23 cellular contexts compared by ENCODE assay signal in genomic region chr6:117504478-117505144, GRCh38.
"Had no signal": no experiment of that assay in that cellular context is flagged by ENCODE, and none has a peak within 500 bp of the region (broad histone marks: within the 10 kb centered on the region; RNA-seq: fewer than 3 reads in every experiment).

No MANE protein-coding gene starts in this region.

- H3K4me1 Mint-ChIP-seq: activated CD4-positive, alpha-beta T cell treated with anti-CD3 and anti-CD28 coated beads, Interleukin-2, amount 10 ng/mL, durations not matched to agents 7 days and 5 days; immature natural killer cell; T-cell had no signal

- H3K27me3 ChIP-seq: dorsolateral prefrontal cortex, tibial artery had no signal

- ATAC-seq: activated CD4-positive, CD25-positive, alpha-beta regulatory T cell treated with anti-CD3 and anti-CD28 coated beads, Interleukin-2, amount 50 U/mL, for 24 hours; activated CD8-positive, alpha-beta T cell treated with anti-CD3 and anti-CD28 coated beads, Interleukin-2, amount 10 ng/mL, durations not matched to agents 7 days and 5 days; natural killer cell treated with Interleukin-12 subunit alpha and Interleukin-12 subunit beta and Interleukin-15 and Interleukin-18, amount 100 ng/mL, for 72 hours; T-cell had no signal

- H3K4me3 ChIP-seq: dorsolateral prefrontal cortex, tibial artery had no signal

- H3K27me3 Mint-ChIP-seq: activated T-cell treated with anti-CD3 and anti-CD28 coated beads, Interleukin-2, amount 50 U/mL, for 24 hours; natural killer cell treated with Interleukin-12 subunit alpha and Interleukin-12 subunit beta and Interleukin-15 and Interleukin-18, amount 100 ng/mL, for 72 hours had no signal

- H3K27ac Mint-ChIP-seq: activated CD4-positive, alpha-beta T cell treated with anti-CD3 and anti-CD28 coated beads, Interleukin-2, amount 10 ng/mL, durations not matched to agents 7 days and 5 days; activated CD8-positive, alpha-beta T cell treated with anti-CD3 and anti-CD28 coated beads, Interleukin-2, amount 10 ng/mL, durations not matched to agents 7 days and 5 days; activated T-cell treated with anti-CD3 and anti-CD28 coated beads, Interleukin-2, amount 50 U/mL, for 24 hours; activated T-helper 2 cell treated with anti-CD3 and anti-CD28 coated beads, Interferon-gamma antibody, Interleukin-2, Interleukin-4, amounts not matched to agents 10 μg/mL and 5 μg/mL and 100 μg/mL, durations not matched to agents 14 hours and 24 hours and 36 hours; immature natural killer cell; natural killer cell treated with Interleukin-12 subunit alpha and Interleukin-12 subunit beta and Interleukin-15 and Interleukin-18, amount 100 ng/mL, for 72 hours; T-cell had no signal

- H3K9me3 Mint-ChIP-seq: activated CD4-positive, alpha-beta T cell treated with anti-CD3 and anti-CD28 coated beads, Interleukin-2, amount 10 ng/mL, durations not matched to agents 7 days and 5 days; activated T-cell treated with anti-CD3 and anti-CD28 coated beads, Interleukin-2, amount 50 U/mL, for 24 hours; activated T-helper 2 cell treated with anti-CD3 and anti-CD28 coated beads, Interferon-gamma antibody, Interleukin-2, Interleukin-4, amounts not matched to agents 10 μg/mL and 5 μg/mL and 100 μg/mL, durations not matched to agents 14 hours and 24 hours and 36 hours; brain; immature natural killer cell; natural killer cell treated with Interleukin-12 subunit alpha and Interleukin-12 subunit beta and Interleukin-15 and Interleukin-18, amount 100 ng/mL, for 72 hours; T-cell had no signal

- H3K27ac ChIP-seq: dorsolateral prefrontal cortex, tibial artery had no signal

- H3K9me3 ChIP-seq: tibial artery had no signal

- H3K36me3 Mint-ChIP-seq: brain, T-cell had no signal

- H3K36me3 ChIP-seq: tibial artery had no signal

- H3K4me3 Mint-ChIP-seq: activated CD4-positive, alpha-beta T cell treated with anti-CD3 and anti-CD28 coated beads, Interleukin-2, amount 10 ng/mL, durations not matched to agents 7 days and 5 days; activated CD8-positive, alpha-beta T cell treated with anti-CD3 and anti-CD28 coated beads, Interleukin-2, amount 10 ng/mL, durations not matched to agents 7 days and 5 days; activated T-cell treated with anti-CD3 and anti-CD28 coated beads, Interleukin-2, amount 50 U/mL, for 24 hours; brain; immature natural killer cell; natural killer cell treated with Interleukin-12 subunit alpha and Interleukin-12 subunit beta and Interleukin-15 and Interleukin-18, amount 100 ng/mL, for 72 hours; T-cell had no signal

- DNase-seq: activated CD4-positive, alpha-beta T cell treated with anti-CD3 and anti-CD28 coated beads, Interleukin-2, amount 10 ng/mL, durations not matched to agents 7 days and 5 days; activated CD8-positive, alpha-beta T cell treated with anti-CD3 and anti-CD28 coated beads, Interleukin-2, amount 10 ng/mL, durations not matched to agents 7 days and 5 days; activated naive CD4-positive, alpha-beta T cell treated with Interleukin-2 at 50 U/mL for 16 hours; activated T-cell treated with anti-CD3 and anti-CD28 coated beads, Interleukin-2, amount 50 U/mL, for 24 hours; caudate nucleus; dorsolateral prefrontal cortex; foreskin melanocyte; head of caudate nucleus; immature natural killer cell; kidney glomerular epithelial cell; nucleus accumbens; posterior cingulate gyrus; stimulated activated CD4-positive, alpha-beta T cell treated with anti-CD3 and anti-CD28 coated beads, Interleukin-12 subunit alpha, Interleukin-12 subunit beta, amount 100 ng/mL, for 4 hours; stimulated activated CD4-positive, alpha-beta T cell treated with anti-CD3 and anti-CD28 coated beads, Interleukin-2, amount 100 ng/mL, for 24 hours; stimulated activated naive CD4-positive, alpha-beta T cell treated with Interleukin-2 at 50 U/mL for 16 hours; substantia nigra; T-cell; T1000; tibial artery had no signal
